ENCODE assay signal across 8 cellular contexts in the genomic region with DNA sequence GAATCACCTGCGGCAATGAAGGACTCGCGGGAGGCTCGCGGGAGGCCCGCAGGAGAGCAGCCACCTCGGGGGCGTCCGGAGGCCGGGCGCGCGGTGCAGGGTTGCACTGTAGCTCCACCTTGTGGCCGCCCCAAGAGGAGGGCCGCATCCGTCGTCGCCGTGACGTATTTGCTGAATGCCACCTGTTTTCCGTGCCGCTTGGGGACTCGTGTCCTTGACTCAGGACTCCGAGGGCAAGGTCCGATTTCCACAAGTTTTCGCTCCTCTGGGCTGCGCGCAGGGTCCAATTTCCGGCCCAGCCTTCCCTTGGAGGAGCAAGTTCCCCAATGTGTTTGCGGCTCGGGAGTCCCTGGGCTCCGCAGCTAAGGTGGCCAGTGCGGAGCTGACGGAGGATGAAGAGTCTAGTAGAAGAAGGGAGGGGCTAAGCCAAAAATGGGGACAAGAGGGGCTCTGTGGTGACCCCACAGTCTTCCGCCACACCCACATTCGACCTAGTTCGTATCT. TPM values are rescaled to one million over a fixed set of nuclear protein-coding genes. Genes with fewer than 3 reads are reported as not detected.
A peak's percentile ranks its signal among the peaks of the same experiment; 100 is the strongest.
DNase-seq lines count a peak whose midpoint lies in the region; ATAC-seq lines count a peak whose summit lies in the region.

No MANE protein-coding gene starts in this region.

- intact Hi-C loops in left colon (cut with DNase I, micrococcal nuclease) = no loop called here

- ATAC-seq in HG02970 (IDR thresholded peaks at IDR 0.05; ENCODE audit: low FRiP score, unreplicated experiment) (peak; percentile 60), left colon (peak; percentile 79)
- ATAC-seq in activated CD4-positive, CD25-positive, alpha-beta regulatory T cell treated with anti-CD3 and anti-CD28 coated beads, Interleukin-2, amount 50 U/mL, for 24 hours = peak; percentile 76 to 78

- DNase-seq in NCI-H446 (lab: John Stamatoyannopoulos, UW) = peak; percentile 1 to 53
- no peak for DNase-seq in NCI-H446 treated with DMSO at 0.1 percent for 48 hours (lab: John Stamatoyannopoulos, UW)
- peak; percentile 60 for DNase-seq in NCI-H2196 (lab: John Stamatoyannopoulos, UW; ENCODE audit: unreplicated experiment)
- DNase-seq in cerebellar nuclear complex (lab: John Stamatoyannopoulos, UW) = peak; percentile 2 to 23
- DNase-seq in left colon = peak; percentile 74 to 82
- peak; percentile 74 for DNase-seq in stimulated activated CD4-positive, alpha-beta T cell treated with anti-CD3 and anti-CD28 coated beads, Interleukin-4, amount 100 ng/mL, for 1 hour

RNA-seq across cellular contexts. Expression of a gene that starts 10.7 kb away (rescaled TPM):
- 10 to 100 TPM; 69.6 to 88.9 TPM for total RNA-seq in left colon

RNA-seq across cellular contexts. Expression of a gene that starts 10.8 kb away (rescaled TPM):
- 10 to 100 TPM; 23.3 to 23.5 TPM for total RNA-seq in left colon
